ENCODE assay signal across 1 cellular context in the genomic region with DNA sequence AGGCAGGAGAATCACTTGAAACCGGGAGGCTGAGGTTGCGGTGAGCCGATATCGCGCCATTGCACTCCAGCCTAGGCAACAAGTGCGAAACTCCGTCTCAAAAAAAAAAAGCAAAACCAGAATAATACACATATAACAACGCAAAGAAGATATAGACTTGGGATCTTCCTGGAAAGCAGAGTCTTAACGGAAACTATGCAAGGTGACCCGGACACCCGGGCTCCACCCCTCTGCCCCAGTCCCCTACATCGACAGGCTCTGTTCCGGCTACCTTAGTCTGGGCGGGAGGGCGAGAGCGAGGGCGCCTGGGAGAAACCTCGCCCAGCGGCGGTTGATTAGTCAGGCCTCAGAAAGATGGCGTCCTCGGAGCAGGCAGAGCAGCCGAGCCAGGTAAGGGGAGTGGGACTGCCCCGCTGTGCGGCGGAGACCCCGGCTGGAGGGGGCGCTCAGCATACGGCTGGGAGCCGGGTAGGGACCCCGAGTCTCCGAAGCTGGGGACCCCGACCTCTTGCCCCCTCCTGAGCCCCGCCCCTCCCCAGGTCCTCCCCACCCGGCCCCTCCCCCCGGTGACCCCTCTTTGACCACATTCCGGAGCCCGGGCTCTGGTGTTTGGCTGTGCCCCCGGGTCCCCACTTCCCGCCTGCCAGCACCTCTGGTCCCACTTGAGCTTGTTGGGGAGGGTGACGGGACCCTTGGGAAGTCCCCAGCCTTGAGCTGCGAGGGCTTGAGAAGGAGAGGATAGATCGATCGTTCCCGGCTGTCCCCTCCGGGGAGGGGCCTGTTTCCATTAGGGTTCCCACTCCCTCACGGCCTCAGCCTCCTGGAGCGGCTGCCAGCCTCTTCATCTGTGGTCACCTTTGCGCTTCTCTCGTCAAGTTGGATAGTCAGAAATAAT.
TF ChIP-seq lines count a peak whose summit lies in the region.

Gene PEX14, plus strand, starts transcription at position 338 of the 895 bp plus-strand sequence. Its CDS starts 17 bp downstream, at position 355.

TF ChIP-seq in HepG2, 621 proteins besides CTCF, POLR2A, EP300 and RAD21 (continued from another document and continues in another):
- TF ChIP-seq, protein P1, sequence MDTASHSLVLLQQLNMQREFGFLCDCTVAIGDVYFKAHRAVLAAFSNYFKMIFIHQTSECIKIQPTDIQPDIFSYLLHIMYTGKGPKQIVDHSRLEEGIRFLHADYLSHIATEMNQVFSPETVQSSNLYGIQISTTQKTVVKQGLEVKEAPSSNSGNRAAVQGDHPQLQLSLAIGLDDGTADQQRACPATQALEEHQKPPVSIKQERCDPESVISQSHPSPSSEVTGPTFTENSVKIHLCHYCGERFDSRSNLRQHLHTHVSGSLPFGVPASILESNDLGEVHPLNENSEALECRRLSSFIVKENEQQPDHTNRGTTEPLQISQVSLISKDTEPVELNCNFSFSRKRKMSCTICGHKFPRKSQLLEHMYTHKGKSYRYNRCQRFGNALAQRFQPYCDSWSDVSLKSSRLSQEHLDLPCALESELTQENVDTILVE (CRISPR knock-in tag; IDR thresholded peaks at IDR 0.05): 0 out of 2 replicates have a peak, but pooled peaks have one; percentile 32
- peak; percentile 45; the same call in 1 of the 2 replicates for TF ChIP-seq ZNF124 (CRISPR knock-in tag; IDR thresholded peaks at IDR 0.05)
- TF ChIP-seq E2F1 (CRISPR knock-in tag; IDR thresholded peaks at IDR 0.05): peak; percentile 65
- no peak for TF ChIP-seq RORA (CRISPR knock-in tag; IDR thresholded peaks at IDR 0.05)
- TF ChIP-seq, protein P2, sequence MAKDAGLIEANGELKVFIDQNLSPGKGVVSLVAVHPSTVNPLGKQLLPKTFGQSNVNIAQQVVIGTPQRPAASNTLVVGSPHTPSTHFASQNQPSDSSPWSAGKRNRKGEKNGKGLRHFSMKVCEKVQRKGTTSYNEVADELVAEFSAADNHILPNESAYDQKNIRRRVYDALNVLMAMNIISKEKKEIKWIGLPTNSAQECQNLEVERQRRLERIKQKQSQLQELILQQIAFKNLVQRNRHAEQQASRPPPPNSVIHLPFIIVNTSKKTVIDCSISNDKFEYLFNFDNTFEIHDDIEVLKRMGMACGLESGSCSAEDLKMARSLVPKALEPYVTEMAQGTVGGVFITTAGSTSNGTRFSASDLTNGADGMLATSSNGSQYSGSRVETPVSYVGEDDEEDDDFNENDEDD (CRISPR knock-in tag; IDR thresholded peaks at IDR 0.05; ENCODE audit: borderline replicate concordance): peak; percentile 55; the same call in 1 of the 2 replicates
- no peak for TF ChIP-seq MAFK (conservative IDR thresholded peaks at IDR 0.05 in 1 of 2, IDR thresholded peaks at IDR 0.05 in 1 of 2; ENCODE audit: low read length in 2 of 2)
- TF ChIP-seq ZFP91 (CRISPR knock-in tag; IDR thresholded peaks at IDR 0.05; ENCODE audit: borderline replicate concordance): peak; percentile 71
- peak; percentile 39 for TF ChIP-seq PHF5A (CRISPR knock-in tag; IDR thresholded peaks at IDR 0.05; ENCODE audit: low read depth, unreplicated experiment)
- no peak for TF ChIP-seq TEF (CRISPR knock-in tag; IDR thresholded peaks at IDR 0.05)
- peak; percentile 93 for TF ChIP-seq GATAD1 (CRISPR knock-in tag; IDR thresholded peaks at IDR 0.05)
- TF ChIP-seq ZBTB37 (CRISPR knock-in tag; IDR thresholded peaks at IDR 0.05): no peak
- TF ChIP-seq ZNF274 (CRISPR knock-in tag; IDR thresholded peaks at IDR 0.05): peak; percentile 64; the same call in 1 of the 2 replicates
- peak; percentile 53 for TF ChIP-seq TAF15 (IDR thresholded peaks at IDR 0.05; ENCODE audit: low read depth, low read length, poor library complexity, severe bottlenecking)
- TF ChIP-seq, protein P3, sequence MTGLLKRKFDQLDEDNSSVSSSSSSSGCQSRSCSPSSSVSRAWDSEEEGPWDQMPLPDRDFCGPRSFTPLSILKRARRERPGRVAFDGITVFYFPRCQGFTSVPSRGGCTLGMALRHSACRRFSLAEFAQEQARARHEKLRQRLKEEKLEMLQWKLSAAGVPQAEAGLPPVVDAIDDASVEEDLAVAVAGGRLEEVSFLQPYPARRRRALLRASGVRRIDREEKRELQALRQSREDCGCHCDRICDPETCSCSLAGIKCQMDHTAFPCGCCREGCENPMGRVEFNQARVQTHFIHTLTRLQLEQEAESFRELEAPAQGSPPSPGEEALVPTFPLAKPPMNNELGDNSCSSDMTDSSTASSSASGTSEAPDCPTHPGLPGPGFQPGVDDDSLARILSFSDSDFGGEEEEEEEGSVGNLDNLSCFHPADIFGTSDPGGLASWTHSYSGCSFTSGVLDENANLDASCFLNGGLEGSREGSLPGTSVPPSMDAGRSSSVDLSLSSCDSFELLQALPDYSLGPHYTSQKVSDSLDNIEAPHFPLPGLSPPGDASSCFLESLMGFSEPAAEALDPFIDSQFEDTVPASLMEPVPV (CRISPR knock-in tag; IDR thresholded peaks at IDR 0.05): peak; percentile 41; the same call in 1 of the 2 replicates
- TF ChIP-seq, protein P4, sequence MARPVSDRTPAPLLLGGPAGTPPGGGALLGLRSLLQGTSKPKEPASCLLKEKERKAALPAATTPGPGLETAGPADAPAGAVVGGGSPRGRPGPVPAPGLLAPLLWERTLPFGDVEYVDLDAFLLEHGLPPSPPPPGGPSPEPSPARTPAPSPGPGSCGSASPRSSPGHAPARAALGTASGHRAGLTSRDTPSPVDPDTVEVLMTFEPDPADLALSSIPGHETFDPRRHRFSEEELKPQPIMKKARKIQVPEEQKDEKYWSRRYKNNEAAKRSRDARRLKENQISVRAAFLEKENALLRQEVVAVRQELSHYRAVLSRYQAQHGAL (CRISPR knock-in tag; IDR thresholded peaks at IDR 0.05; ENCODE audit: not compliant biosample characterization): no peak
- 0 out of 2 replicates have a peak, but pooled peaks have one; percentile 76 for TF ChIP-seq ZNF589 (CRISPR knock-in tag; conservative IDR thresholded peaks at IDR 0.05)
- peak; percentile 93 for TF ChIP-seq MAZ (IDR thresholded peaks at IDR 0.05; ENCODE audit: borderline replicate concordance, low read depth, low read length)
- peak; percentile 46; the same call in 1 of the 2 replicates for TF ChIP-seq MAZ (CRISPR knock-in tag; IDR thresholded peaks at IDR 0.05; ENCODE audit: low read depth)
- TF ChIP-seq ZNF143 (CRISPR knock-in tag; IDR thresholded peaks at IDR 0.05): peak; percentile 94
- 0 out of 2 replicates have a peak, but pooled peaks have one; percentile 38 for TF ChIP-seq POGZ (CRISPR knock-in tag; IDR thresholded peaks at IDR 0.05)
- TF ChIP-seq ZNF180 (CRISPR knock-in tag; IDR thresholded peaks at IDR 0.05; ENCODE audit: borderline replicate concordance, low read depth): no peak
- no peak for TF ChIP-seq GRHL1 (CRISPR knock-in tag; conservative IDR thresholded peaks at IDR 0.05)
- peak; percentile 47 for TF ChIP-seq ZFX (CRISPR knock-in tag; IDR thresholded peaks at IDR 0.05; ENCODE audit: low read depth)
- TF ChIP-seq MTA3 (CRISPR knock-in tag; IDR thresholded peaks at IDR 0.05): no peak
- TF ChIP-seq MEIS1 (CRISPR knock-in tag; IDR thresholded peaks at IDR 0.05; ENCODE audit: borderline replicate concordance): no peak
- TF ChIP-seq ZNF788 (CRISPR knock-in tag; IDR thresholded peaks at IDR 0.05; ENCODE audit: borderline replicate concordance): peak; percentile 43; the same call in 1 of the 2 replicates
- TF ChIP-seq YEATS4 (CRISPR knock-in tag; IDR thresholded peaks at IDR 0.05; ENCODE audit: borderline replicate concordance): peak; percentile 82
- peak; percentile 68 for TF ChIP-seq ZNF563 (CRISPR knock-in tag; IDR thresholded peaks at IDR 0.05)
- TF ChIP-seq DPF2 (CRISPR knock-in tag; IDR thresholded peaks at IDR 0.05; ENCODE audit: borderline replicate concordance, low read depth): no peak
- TF ChIP-seq, protein P5, sequence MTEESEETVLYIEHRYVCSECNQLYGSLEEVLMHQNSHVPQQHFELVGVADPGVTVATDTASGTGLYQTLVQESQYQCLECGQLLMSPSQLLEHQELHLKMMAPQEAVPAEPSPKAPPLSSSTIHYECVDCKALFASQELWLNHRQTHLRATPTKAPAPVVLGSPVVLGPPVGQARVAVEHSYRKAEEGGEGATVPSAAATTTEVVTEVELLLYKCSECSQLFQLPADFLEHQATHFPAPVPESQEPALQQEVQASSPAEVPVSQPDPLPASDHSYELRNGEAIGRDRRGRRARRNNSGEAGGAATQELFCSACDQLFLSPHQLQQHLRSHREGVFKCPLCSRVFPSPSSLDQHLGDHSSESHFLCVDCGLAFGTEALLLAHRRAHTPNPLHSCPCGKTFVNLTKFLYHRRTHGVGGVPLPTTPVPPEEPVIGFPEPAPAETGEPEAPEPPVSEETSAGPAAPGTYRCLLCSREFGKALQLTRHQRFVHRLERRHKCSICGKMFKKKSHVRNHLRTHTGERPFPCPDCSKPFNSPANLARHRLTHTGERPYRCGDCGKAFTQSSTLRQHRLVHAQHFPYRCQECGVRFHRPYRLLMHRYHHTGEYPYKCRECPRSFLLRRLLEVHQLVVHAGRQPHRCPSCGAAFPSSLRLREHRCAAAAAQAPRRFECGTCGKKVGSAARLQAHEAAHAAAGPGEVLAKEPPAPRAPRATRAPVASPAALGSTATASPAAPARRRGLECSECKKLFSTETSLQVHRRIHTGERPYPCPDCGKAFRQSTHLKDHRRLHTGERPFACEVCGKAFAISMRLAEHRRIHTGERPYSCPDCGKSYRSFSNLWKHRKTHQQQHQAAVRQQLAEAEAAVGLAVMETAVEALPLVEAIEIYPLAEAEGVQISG (CRISPR knock-in tag; IDR thresholded peaks at IDR 0.05): peak; percentile 91
- TF ChIP-seq HMG20A (CRISPR knock-in tag; IDR thresholded peaks at IDR 0.05; ENCODE audit: borderline replicate concordance): no peak
- TF ChIP-seq, protein P6, sequence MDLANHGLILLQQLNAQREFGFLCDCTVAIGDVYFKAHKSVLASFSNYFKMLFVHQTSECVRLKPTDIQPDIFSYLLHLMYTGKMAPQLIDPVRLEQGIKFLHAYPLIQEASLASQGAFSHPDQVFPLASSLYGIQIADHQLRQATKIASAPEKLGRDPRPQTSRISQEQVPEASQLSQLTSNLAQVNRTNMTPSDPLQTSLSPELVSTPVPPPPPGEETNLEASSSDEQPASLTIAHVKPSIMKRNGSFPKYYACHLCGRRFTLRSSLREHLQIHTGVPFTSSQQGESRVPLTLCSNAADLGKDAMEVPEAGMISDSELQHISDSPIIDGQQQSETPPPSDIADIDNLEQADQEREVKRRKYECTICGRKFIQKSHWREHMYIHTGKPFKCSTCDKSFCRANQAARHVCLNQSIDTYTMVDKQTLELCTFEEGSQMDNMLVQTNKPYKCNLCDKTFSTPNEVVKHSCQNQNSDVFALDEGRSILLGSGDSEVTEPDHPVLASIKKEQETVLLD (CRISPR knock-in tag; IDR thresholded peaks at IDR 0.05; ENCODE audit: low read depth): no peak
- peak; percentile 84 for TF ChIP-seq IRF2 (CRISPR knock-in tag; IDR thresholded peaks at IDR 0.05)
- TF ChIP-seq GATA4 (IDR thresholded peaks at IDR 0.05; ENCODE audit: borderline replicate concordance, low read depth): 0 out of 2 replicates have a peak, but pooled peaks have one; percentile 41
- TF ChIP-seq FOXJ3 (CRISPR knock-in tag; IDR thresholded peaks at IDR 0.05; ENCODE audit: borderline replicate concordance): no peak
- peak; percentile 46; the same call in 1 of the 2 replicates for TF ChIP-seq ZNF331 (CRISPR knock-in tag; IDR thresholded peaks at IDR 0.05)
- no peak for TF ChIP-seq NFE2L2 (IDR thresholded peaks at IDR 0.05; ENCODE audit: low read length)
